In the genomic region with DNA sequence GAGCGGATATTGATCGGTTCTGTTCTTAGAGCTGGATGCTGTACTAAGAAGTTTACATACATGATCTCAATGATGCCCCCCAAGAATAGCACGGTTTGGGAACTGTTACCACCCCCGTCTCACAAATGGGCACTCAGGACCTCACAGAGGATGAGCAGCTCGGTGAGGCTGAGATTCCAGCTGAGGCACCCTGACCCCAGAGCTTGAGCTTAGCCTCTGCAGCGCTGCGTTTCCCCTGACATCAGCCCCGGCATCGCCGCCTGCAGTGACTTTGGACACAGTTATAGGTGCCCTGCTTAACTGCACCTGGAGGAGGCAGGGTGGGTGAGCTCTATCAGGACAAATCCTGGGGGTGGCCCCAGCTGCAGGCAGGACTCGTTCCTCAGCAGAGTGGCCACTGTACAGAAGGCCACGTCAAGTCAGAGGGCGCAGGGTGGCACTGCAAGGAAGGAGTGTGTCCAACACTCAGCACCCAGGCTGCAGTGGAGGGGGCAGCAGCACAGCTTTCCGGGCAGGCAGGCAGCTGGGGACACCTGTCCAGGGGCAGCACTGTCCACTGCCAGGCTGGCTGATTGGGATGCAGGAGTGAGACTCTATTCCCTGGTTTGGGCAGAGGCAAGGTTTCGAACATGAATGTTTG, we compare ENCODE assay signal across 20 cellular contexts.
"Had no signal": no experiment of that assay in that cellular context is flagged by ENCODE, and none has a peak within 500 bp of the region (broad histone marks: within the 10 kb centered on the region; RNA-seq: fewer than 3 reads in every experiment).

No MANE protein-coding gene starts in this region.

- H3K4me1 Mint-ChIP-seq: activated CD4-positive, alpha-beta T cell treated with anti-CD3 and anti-CD28 coated beads, Interleukin-2, amount 10 ng/mL, durations not matched to agents 24 days and 14 days; activated naive CD4-positive, alpha-beta T cell treated with anti-CD3 and anti-CD28 coated beads, Interleukin-2, amount 10 ng/mL, durations not matched to agents 7 days and 5 days; WTC11 had no signal

- H3K9me3 ChIP-seq: breast epithelium, esophagus squamous epithelium, prostate gland, transverse colon, vagina had no signal

- H3K4me3 ChIP-seq: breast epithelium, esophagus squamous epithelium, prostate gland, SK-N-MC, skin epidermis, transverse colon, vagina had no signal

- H3K27ac ChIP-seq: breast epithelium, esophagus squamous epithelium, prostate gland, SK-N-MC, skin epidermis, transverse colon, vagina had no signal

- H3K9me3 Mint-ChIP-seq: activated CD4-positive, alpha-beta T cell treated with anti-CD3 and anti-CD28 coated beads, Interleukin-2, amount 10 ng/mL, durations not matched to agents 24 days and 14 days; activated naive CD4-positive, alpha-beta T cell treated with anti-CD3 and anti-CD28 coated beads, Interleukin-2, amount 10 ng/mL, durations not matched to agents 7 days and 5 days; activated T-helper 2 cell treated with anti-CD3 and anti-CD28 coated beads, Interferon-gamma antibody, Interleukin-2, Interleukin-4, amounts not matched to agents 10 μg/mL and 5 μg/mL and 100 μg/mL, durations not matched to agents 14 hours and 24 hours and 36 hours; dendritic cell treated with granulocyte-macrophage colony-stimulating factor and Interleukin-4, amounts not matched to agents 40 ng/mL and 50 ng/mL, for 4 days; stimulated activated naive CD8-positive, alpha-beta T cell treated with anti-CD3 and anti-CD28 coated beads, Interleukin-15, Interleukin-2, amounts not matched to agents 100 ng/mL and 50 ng/mL, for 24 hours; T-helper 2 cell treated with Interferon-gamma antibody and Interleukin-4, amounts not matched to agents 5 μg/mL and 100 μg/mL, for 36 hours; WTC11 had no signal

- DNase-seq: activated CD4-positive, alpha-beta T cell treated with anti-CD3 and anti-CD28 coated beads, Interleukin-2, amount 10 ng/mL, durations not matched to agents 24 days and 14 days; activated naive CD4-positive, alpha-beta T cell treated with anti-CD3 and anti-CD28 coated beads, Interleukin-2, amount 10 ng/mL, durations not matched to agents 7 days and 5 days; cerebellar nuclear complex; effector memory CD4-positive, alpha-beta T cell; esophagus squamous epithelium; hippocampal formation; islet precursor cell; midbrain; right cardiac atrium; transverse colon had no signal

- ATAC-seq: right cardiac atrium, WTC11 had no signal

- H3K4me1 ChIP-seq: breast epithelium, vagina had no signal

- H3K27me3 Mint-ChIP-seq: activated CD4-positive, alpha-beta T cell treated with anti-CD3 and anti-CD28 coated beads, Interleukin-2, amount 10 ng/mL, durations not matched to agents 24 days and 14 days; stimulated activated naive CD8-positive, alpha-beta T cell treated with anti-CD3 and anti-CD28 coated beads, Interleukin-15, Interleukin-2, amounts not matched to agents 100 ng/mL and 50 ng/mL, for 24 hours had no signal

- H3K27ac Mint-ChIP-seq: activated CD4-positive, alpha-beta T cell treated with anti-CD3 and anti-CD28 coated beads, Interleukin-2, amount 10 ng/mL, durations not matched to agents 24 days and 14 days; activated naive CD4-positive, alpha-beta T cell treated with anti-CD3 and anti-CD28 coated beads, Interleukin-2, amount 10 ng/mL, durations not matched to agents 7 days and 5 days; activated T-helper 2 cell treated with anti-CD3 and anti-CD28 coated beads, Interferon-gamma antibody, Interleukin-2, Interleukin-4, amounts not matched to agents 10 μg/mL and 5 μg/mL and 100 μg/mL, durations not matched to agents 14 hours and 24 hours and 36 hours; dendritic cell treated with granulocyte-macrophage colony-stimulating factor and Interleukin-4, amounts not matched to agents 40 ng/mL and 50 ng/mL, for 4 days; stimulated activated naive CD8-positive, alpha-beta T cell treated with anti-CD3 and anti-CD28 coated beads, Interleukin-15, Interleukin-2, amounts not matched to agents 100 ng/mL and 50 ng/mL, for 24 hours; T-helper 2 cell treated with Interferon-gamma antibody and Interleukin-4, amounts not matched to agents 5 μg/mL and 100 μg/mL, for 36 hours; WTC11 had no signal

- H3K36me3 Mint-ChIP-seq: activated naive CD4-positive, alpha-beta T cell treated with anti-CD3 and anti-CD28 coated beads, Interleukin-2, amount 10 ng/mL, durations not matched to agents 7 days and 5 days; WTC11 had no signal

- H3K4me3 Mint-ChIP-seq: activated CD4-positive, alpha-beta T cell treated with anti-CD3 and anti-CD28 coated beads, Interleukin-2, amount 10 ng/mL, durations not matched to agents 24 days and 14 days; activated naive CD4-positive, alpha-beta T cell treated with anti-CD3 and anti-CD28 coated beads, Interleukin-2, amount 10 ng/mL, durations not matched to agents 7 days and 5 days; dendritic cell treated with granulocyte-macrophage colony-stimulating factor and Interleukin-4, amounts not matched to agents 40 ng/mL and 50 ng/mL, for 4 days; stimulated activated naive CD8-positive, alpha-beta T cell treated with anti-CD3 and anti-CD28 coated beads, Interleukin-15, Interleukin-2, amounts not matched to agents 100 ng/mL and 50 ng/mL, for 24 hours; T-helper 2 cell treated with Interferon-gamma antibody and Interleukin-4, amounts not matched to agents 5 μg/mL and 100 μg/mL, for 36 hours; WTC11 had no signal

- H3K27me3 ChIP-seq: breast epithelium, transverse colon, vagina had no signal

- H3K36me3 ChIP-seq: breast epithelium, esophagus squamous epithelium, prostate gland, transverse colon, vagina had no signal
